1 cellular context compared by ENCODE assay signal in the genomic region with DNA sequence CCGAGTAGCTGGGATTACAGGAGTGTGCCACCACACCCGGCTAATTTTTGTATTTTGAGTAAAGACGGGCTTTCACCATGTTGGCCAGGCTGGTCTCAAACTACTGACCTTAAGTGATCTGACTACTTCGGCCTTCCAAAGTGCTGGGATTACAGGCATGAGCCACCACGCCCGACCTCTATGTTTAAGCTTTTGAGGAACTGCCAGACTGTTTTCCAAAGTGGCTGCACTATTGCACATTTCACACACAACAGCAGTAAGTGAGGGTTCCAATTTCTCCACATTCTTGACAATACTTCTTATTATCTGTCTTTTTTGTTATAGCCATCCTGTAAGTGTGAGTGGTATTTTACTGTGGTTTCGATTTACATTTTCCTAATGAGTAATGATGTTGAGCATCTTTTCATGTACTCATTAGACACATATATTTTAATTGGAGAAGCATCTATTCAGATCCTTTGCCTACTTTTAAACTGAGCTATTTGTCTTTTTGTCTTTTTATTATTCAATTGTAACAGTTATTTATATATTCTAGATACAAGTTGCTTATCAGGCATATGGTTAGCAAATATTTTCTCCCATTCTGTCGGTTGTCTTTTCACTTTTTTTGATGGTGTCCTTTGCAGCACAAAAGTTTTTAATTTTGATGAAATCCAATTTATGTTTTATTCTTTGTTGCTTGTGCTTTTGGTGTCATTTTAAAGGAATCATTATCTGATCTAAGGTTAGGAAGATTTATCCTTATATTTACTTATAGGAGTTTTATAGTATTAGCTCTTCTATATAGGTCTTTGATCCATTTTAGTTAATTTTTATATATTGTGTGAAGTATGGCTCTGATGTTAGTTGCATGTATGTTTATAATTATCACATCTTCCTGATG.
TF ChIP-seq lines count a peak whose summit lies in the region.

No MANE protein-coding gene starts in this region.

TF ChIP-seq in K562, 482 proteins besides CTCF, POLR2A, EP300 and RAD21:
- TF ChIP-seq ZNF589 (CRISPR knock-in tag; IDR thresholded peaks at IDR 0.05; ENCODE audit: low read depth) (no peak), FOXJ3 (CRISPR knock-in tag; IDR thresholded peaks at IDR 0.05) (no peak), TBL1XR1 (IDR thresholded peaks at IDR 0.05; ENCODE audit: low read length in 2 of 2) (no peak), CBX8 (IDR thresholded peaks at IDR 0.05; ENCODE audit: borderline replicate concordance, extremely low read depth, low read depth, low read length, poor library complexity, severe bottlenecking) (peak; percentile 84), ZNF24 (IDR thresholded peaks at IDR 0.05) (no peak), SMAD1 (IDR thresholded peaks at IDR 0.05; ENCODE audit: low read depth, low read length, partially characterized antibody) (no peak), FUS (optimal IDR thresholded peaks at IDR 0.05; ENCODE audit: low read depth, low read length) (no peak), CBX2 (IDR thresholded peaks at IDR 0.05; ENCODE audit: insufficient read depth, low read length, poor library complexity, severe bottlenecking) (peak; percentile 91), KAT8 (IDR thresholded peaks at IDR 0.05; ENCODE audit: low read depth) (no peak), CREB1 (IDR thresholded peaks at IDR 0.05) (no peak), CREB1 (CRISPR knock-in tag; IDR thresholded peaks at IDR 0.05) (no peak), POLR3A (IDR thresholded peaks at IDR 0.05; ENCODE audit: borderline replicate concordance, extremely low read depth, insufficient read depth, insufficient read length) (no peak), SPI1 (IDR thresholded peaks at IDR 0.05; ENCODE audit: borderline replicate concordance, low read depth, low read length) (peak; percentile 62; the same call in 1 of the 2 replicates), RHOXF2B (CRISPR knock-in tag; conservative IDR thresholded peaks at IDR 0.05) (no peak), CBX1 (IDR thresholded peaks at IDR 0.05; ENCODE audit: low read depth) (no peak), ZFP36 (IDR thresholded peaks at IDR 0.05; ENCODE audit: low read depth, low read length, partially characterized antibody) (peak; percentile 26)
- TF ChIP-seq, protein P1, sequence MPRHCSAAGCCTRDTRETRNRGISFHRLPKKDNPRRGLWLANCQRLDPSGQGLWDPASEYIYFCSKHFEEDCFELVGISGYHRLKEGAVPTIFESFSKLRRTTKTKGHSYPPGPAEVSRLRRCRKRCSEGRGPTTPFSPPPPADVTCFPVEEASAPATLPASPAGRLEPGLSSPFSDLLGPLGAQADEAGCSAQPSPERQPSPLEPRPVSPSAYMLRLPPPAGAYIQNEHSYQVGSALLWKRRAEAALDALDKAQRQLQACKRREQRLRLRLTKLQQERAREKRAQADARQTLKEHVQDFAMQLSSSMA (CRISPR knock-in tag; IDR thresholded peaks at IDR 0.05), result no peak
- TF ChIP-seq, protein P2, sequence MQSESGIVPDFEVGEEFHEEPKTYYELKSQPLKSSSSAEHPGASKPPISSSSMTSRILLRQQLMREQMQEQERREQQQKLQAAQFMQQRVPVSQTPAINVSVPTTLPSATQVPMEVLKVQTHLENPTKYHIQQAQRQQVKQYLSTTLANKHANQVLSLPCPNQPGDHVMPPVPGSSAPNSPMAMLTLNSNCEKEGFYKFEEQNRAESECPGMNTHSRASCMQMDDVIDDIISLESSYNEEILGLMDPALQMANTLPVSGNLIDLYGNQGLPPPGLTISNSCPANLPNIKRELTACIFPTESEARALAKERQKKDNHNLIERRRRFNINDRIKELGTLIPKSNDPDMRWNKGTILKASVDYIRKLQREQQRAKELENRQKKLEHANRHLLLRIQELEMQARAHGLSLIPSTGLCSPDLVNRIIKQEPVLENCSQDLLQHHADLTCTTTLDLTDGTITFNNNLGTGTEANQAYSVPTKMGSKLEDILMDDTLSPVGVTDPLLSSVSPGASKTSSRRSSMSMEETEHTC (IDR thresholded peaks at IDR 0.05), result no peak
TF ChIP-seq in K562: peak in this region for 4.
